27 cellular contexts compared by ENCODE assay signal in genomic region chr4:3221996-3222395, GRCh38.
"Had no signal": no experiment of that assay in that cellular context is flagged by ENCODE, and none has a peak within 500 bp of the region (broad histone marks: within the 10 kb centered on the region; RNA-seq: fewer than 3 reads in every experiment).

No MANE protein-coding gene starts in this region.

- H3K4me3 Mint-ChIP-seq: activated CD4-positive, alpha-beta T cell treated with anti-CD3 and anti-CD28 coated beads, Interleukin-2, amount 10 ng/mL, durations not matched to agents 7 days and 5 days; activated CD8-positive, alpha-beta memory T cell treated with anti-CD3 and anti-CD28 coated beads, Interleukin-2, amount 10 ng/mL, durations not matched to agents 7 days and 5 days; activated CD8-positive, alpha-beta T cell treated with anti-CD3 and anti-CD28 coated beads for 36 hours; activated naive CD4-positive, alpha-beta T cell treated with anti-CD3 and anti-CD28 coated beads, Interleukin-2, amount 50 U/mL, for 24 hours; memory B cell had no signal

- H3K27ac Mint-ChIP-seq: activated CD4-positive, alpha-beta T cell treated with anti-CD3 and anti-CD28 coated beads, Interleukin-2, amount 10 ng/mL, durations not matched to agents 7 days and 5 days; activated CD8-positive, alpha-beta T cell treated with anti-CD3 and anti-CD28 coated beads for 36 hours; activated naive CD4-positive, alpha-beta T cell treated with anti-CD3 and anti-CD28 coated beads, Interleukin-2, amount 50 U/mL, for 24 hours had no signal

- H3K27me3 Mint-ChIP-seq: activated CD4-positive, alpha-beta T cell treated with anti-CD3 and anti-CD28 coated beads, Interleukin-2, amount 10 ng/mL, durations not matched to agents 7 days and 5 days; activated CD8-positive, alpha-beta memory T cell treated with anti-CD3 and anti-CD28 coated beads, Interleukin-2, amount 10 ng/mL, durations not matched to agents 7 days and 5 days; activated CD8-positive, alpha-beta T cell treated with anti-CD3 and anti-CD28 coated beads for 36 hours; activated naive CD4-positive, alpha-beta T cell treated with anti-CD3 and anti-CD28 coated beads, Interleukin-2, amount 50 U/mL, for 24 hours; memory B cell; natural killer cell treated with Interleukin-12 subunit alpha and Interleukin-12 subunit beta and Interleukin-15 and Interleukin-18, amount 100 ng/mL, for 72 hours had no signal

- H3K36me3 ChIP-seq: ovary had no signal

- H3K27ac ChIP-seq: brain microvascular endothelial cell, esophagus squamous epithelium, heart right ventricle, neutrophil, ovary, sigmoid colon, testis, vagina, VCaP had no signal

- H3K4me1 ChIP-seq: testis, vagina had no signal

- H3K27me3 ChIP-seq: brain microvascular endothelial cell, esophagus squamous epithelium, heart right ventricle, neutrophil, ovary, sigmoid colon, testis, vagina had no signal

- FAIRE-seq: colon had no signal

- H3K9me3 ChIP-seq: esophagus squamous epithelium, heart right ventricle, neutrophil, ovary, sigmoid colon, testis, vagina had no signal

- H3K4me1 Mint-ChIP-seq: activated naive CD4-positive, alpha-beta T cell treated with anti-CD3 and anti-CD28 coated beads, Interleukin-2, amount 50 U/mL, for 24 hours had no signal

- DNase-seq: activated CD4-positive, alpha-beta T cell treated with anti-CD3 and anti-CD28 coated beads, Interleukin-2, amount 10 ng/mL, durations not matched to agents 7 days and 5 days; activated CD4-positive, CD25-positive, alpha-beta regulatory T cell treated with anti-CD3 and anti-CD28 coated beads, Interleukin-2, amount 50 U/mL, for 72 hours; activated CD8-positive, alpha-beta memory T cell treated with anti-CD3 and anti-CD28 coated beads, Interleukin-2, amount 10 ng/mL, durations not matched to agents 7 days and 5 days; activated CD8-positive, alpha-beta T cell treated with anti-CD3 and anti-CD28 coated beads for 36 hours; activated gamma-delta T cell treated with Interleukin-2 at 50 U/mL for 16 hours; activated T-cell treated with anti-CD3 and anti-CD28 coated beads for 4 hours; anterior cingulate cortex; brain microvascular endothelial cell; central memory CD4-positive, alpha-beta T cell; effector memory CD4-positive, alpha-beta T cell; esophagus squamous epithelium; heart right ventricle; islet precursor cell; sigmoid colon; stimulated activated CD4-positive, alpha-beta T cell treated with anti-CD3 and anti-CD28 coated beads, Interleukin-2, amount 100 ng/mL, for 48 hours; stimulated activated CD8-positive, alpha-beta memory T cell treated with anti-CD3 and anti-CD28 coated beads, Interleukin-4, amount 100 ng/mL, for 48 hours; stimulated activated naive CD4-positive, alpha-beta T cell; testis; trophoblast cell had no signal

- ATAC-seq: activated CD8-positive, alpha-beta memory T cell treated with anti-CD3 and anti-CD28 coated beads, Interleukin-2, amount 10 ng/mL, durations not matched to agents 7 days and 5 days; activated CD8-positive, alpha-beta T cell treated with anti-CD3 and anti-CD28 coated beads for 36 hours; natural killer cell treated with Interleukin-12 subunit alpha and Interleukin-12 subunit beta and Interleukin-15 and Interleukin-18, amount 100 ng/mL, for 72 hours had no signal

- H3K4me3 ChIP-seq: esophagus squamous epithelium, heart right ventricle, ovary, sigmoid colon, testis, vagina had no signal

- H3K9me3 Mint-ChIP-seq: activated CD4-positive, alpha-beta T cell treated with anti-CD3 and anti-CD28 coated beads, Interleukin-2, amount 10 ng/mL, durations not matched to agents 7 days and 5 days; activated CD8-positive, alpha-beta T cell treated with anti-CD3 and anti-CD28 coated beads for 36 hours; activated naive CD4-positive, alpha-beta T cell treated with anti-CD3 and anti-CD28 coated beads, Interleukin-2, amount 50 U/mL, for 24 hours; memory B cell; natural killer cell treated with Interleukin-12 subunit alpha and Interleukin-12 subunit beta and Interleukin-15 and Interleukin-18, amount 100 ng/mL, for 72 hours had no signal
